9 cellular contexts compared by ENCODE assay signal in the genomic region with DNA sequence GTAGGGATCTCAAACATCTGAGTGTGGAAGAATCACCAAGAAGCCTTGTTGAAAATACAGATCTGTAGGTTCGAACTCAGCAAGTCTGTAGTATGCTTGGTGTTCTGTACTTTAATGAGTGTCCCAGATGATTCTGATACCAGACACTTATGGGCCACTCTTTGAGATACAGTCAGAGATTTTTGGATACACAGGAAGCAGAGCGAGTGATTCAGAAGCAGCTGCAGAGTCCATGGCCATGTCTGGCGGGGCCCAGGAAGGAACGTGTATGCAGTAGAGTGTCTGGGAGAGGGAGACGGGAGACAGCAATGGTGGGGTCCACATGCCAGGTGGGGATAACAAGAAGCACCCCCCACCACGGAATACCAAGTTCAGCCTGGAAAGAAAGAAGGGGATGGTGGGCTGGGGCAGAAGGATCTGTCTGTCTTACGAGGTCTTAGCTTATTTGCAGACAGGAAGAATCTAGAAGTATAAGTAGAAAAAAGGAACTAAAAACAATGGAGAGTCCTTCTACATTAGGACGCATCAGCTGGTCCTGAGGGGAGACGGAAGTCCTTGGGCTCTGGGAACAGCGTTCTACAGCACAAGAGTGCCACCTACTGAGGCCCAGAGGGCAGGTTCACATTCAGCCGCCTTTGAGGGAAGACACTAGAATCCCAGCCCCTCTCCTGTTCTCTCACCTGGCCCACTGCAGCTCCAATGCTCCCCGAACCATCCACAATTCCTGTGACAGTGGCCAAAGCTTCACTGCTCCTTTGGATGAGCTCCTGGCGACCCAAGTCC. TPM values are rescaled to one million over a fixed set of nuclear protein-coding genes. Genes with fewer than 3 reads are reported as not detected.
A peak's percentile ranks its signal among the peaks of the same experiment; 100 is the strongest.
DNase-seq lines count a peak whose midpoint lies in the region; ATAC-seq and TF ChIP-seq lines count a peak whose summit lies in the region.
"Had no signal": no experiment of that assay in that cellular context is flagged by ENCODE, and none has a peak within 500 bp of the region (broad histone marks: within the 10 kb centered on the region; RNA-seq: fewer than 3 reads in every experiment).

No MANE protein-coding gene starts in this region.

- H3K4me3 ChIP-seq in Caco-2 (ENCODE audit: low read depth, low read length): no peak overlapping the region
- no peak overlapping the region for H3K4me3 ChIP-seq in gastrocnemius medialis

- H3K36me3 ChIP-seq in Caco-2 (ENCODE audit: control insufficient read depth, insufficient read depth, low read length): no peaks in the 10 kb centered on the region
- peaks cover 0 to 40% of the 10 kb centered on the region in 2 donors for H3K36me3 ChIP-seq in gastrocnemius medialis

- POLR2A ChIA-PET in Caco-2 (lab: Charles Lee): no interaction called here

- peak in 1 of 2 donors; percentile 41 for ATAC-seq in gastrocnemius medialis
- ATAC-seq in HG03354 (IDR thresholded peaks at IDR 0.05; ENCODE audit: poor library complexity, severe bottlenecking, unreplicated experiment): no peak

- intact Hi-C loops in Caco-2 (cut with micrococcal nuclease; ENCODE audit: unreplicated experiment) (loop anchor here (1.0 kb wide), 1 partner anchor 168 kb away; no protein-coding TSS in a partner anchor), gastrocnemius medialis (cut with DNase I; ENCODE audit: low total_unique reads) (no loop called here)

- TF ChIP-seq CTCF in Caco-2 (IDR thresholded peaks at IDR 0.05; ENCODE audit: insufficient read depth in 1 of 2, low read depth in 1 of 2, low read length in 1 of 2, severe bottlenecking in 1 of 2, unreplicated experiment in 1 of 2): peak; percentile 14 to 57
- TF ChIP-seq CTCF in glutamatergic neuron (IDR thresholded peaks at IDR 0.05; ENCODE audit: partially characterized antibody, unreplicated experiment): no peak
- peak in 2 of 5 experiments; percentile 17 to 32 for TF ChIP-seq CTCF in gastrocnemius medialis (IDR thresholded peaks at IDR 0.05 in 4 of 5, conservative IDR thresholded peaks at IDR 0.05 in 1 of 5)

- peaks cover 39% of the 10 kb centered on the region for H3K36me3 Mint-ChIP-seq in Caco-2 (ENCODE audit: insufficient read depth, unreplicated experiment)
- H3K36me3 Mint-ChIP-seq in glutamatergic neuron (ENCODE audit: unreplicated experiment): no peaks in the 10 kb centered on the region

- CTCF ChIA-PET in Caco-2 (lab: Charles Lee): no interaction called here

- H3K9me3 Mint-ChIP-seq in Caco-2 (ENCODE audit: unreplicated experiment): no peaks in the 10 kb centered on the region
- H3K9me3 Mint-ChIP-seq in glutamatergic neuron (ENCODE audit: unreplicated experiment): no peaks in the 10 kb centered on the region
- H3K9me3 Mint-ChIP-seq: IgD-negative memory B cell had no signal

- in situ Hi-C loops in gastrocnemius medialis (cut with MboI; ENCODE audit: low sequenced_read_pairs in 4 of 4): no loop called here

- H3K4me3 Mint-ChIP-seq in Caco-2 (ENCODE audit: unreplicated experiment) (no peak overlapping the region), glutamatergic neuron (ENCODE audit: unreplicated experiment) (no peak overlapping the region)

- DNase-seq in Caco-2 (peak; percentile 35 to 40), HuH-7 (ENCODE audit: low spot score) (peak; percentile 68), SW480 (ENCODE audit: low spot score) (peak; percentile 69), glutamatergic neuron (peak; percentile 47), gastrocnemius medialis (peak; percentile 14 to 18), HPDE6-E6E7 (ENCODE audit: extremely low spot score) (no peak)
- no peak for DNase-seq in activated CD4-positive, alpha-beta T cell treated with anti-CD3 and anti-CD28 coated beads for 1 hour

- no peaks in the 10 kb centered on the region for H3K27me3 Mint-ChIP-seq in Caco-2 (ENCODE audit: insufficient read depth, unreplicated experiment)
- H3K27me3 Mint-ChIP-seq in glutamatergic neuron (ENCODE audit: unreplicated experiment): no peaks in the 10 kb centered on the region
- H3K27me3 Mint-ChIP-seq: IgD-negative memory B cell had no signal

- H3K27ac Mint-ChIP-seq in Caco-2 (ENCODE audit: unreplicated experiment) (no peak overlapping the region), glutamatergic neuron (ENCODE audit: unreplicated experiment) (no peak overlapping the region)
- H3K27ac Mint-ChIP-seq: IgD-negative memory B cell had no signal

- no TSS peak for BruUV-seq in Caco-2 (replicated peaks; lab: Mats Ljungman, UMichigan)

- H3K9me3 ChIP-seq in Caco-2 (no peaks in the 10 kb centered on the region), gastrocnemius medialis (no peaks in the 10 kb centered on the region)

- no peaks in the 10 kb centered on the region for H3K4me1 Mint-ChIP-seq in Caco-2 (ENCODE audit: low read depth, unreplicated experiment)
- H3K4me1 Mint-ChIP-seq in glutamatergic neuron (ENCODE audit: low read depth, unreplicated experiment): no peaks in the 10 kb centered on the region

- no peaks in the 10 kb centered on the region for H3K4me1 ChIP-seq in Caco-2
- H3K4me1 ChIP-seq in gastrocnemius medialis: no peaks in the 10 kb centered on the region

- H3K27me3 ChIP-seq in Caco-2 (replicated peaks; ENCODE audit: control insufficient read depth, insufficient read depth, low read length) (no peaks in the 10 kb centered on the region; the same call in 1 of the 2 replicates), gastrocnemius medialis (no peaks in the 10 kb centered on the region)

- no peak overlapping the region for H3K27ac ChIP-seq in gastrocnemius medialis

- TF ChIP-seq POLR2A in gastrocnemius medialis (IDR thresholded peaks at IDR 0.05): no peak

RNA-seq across cellular contexts. Expression of gene SLC37A3, which starts 55.4 kb away (rescaled TPM):
- total RNA-seq in Caco-2 (2022) (40.6 and 46.4 TPM in 2 replicates), glutamatergic neuron (ENCODE audit: unreplicated experiment) (84.5 TPM), gastrocnemius medialis (10 to 100 TPM; 13.4 to 36.8 (median 18.0) TPM)

Comparison
In these comparisons a context has a peak if more than half of its experiments do, and no peak if none do; other contexts are left out.
1. DNase-seq: peak in Caco-2 (2 of 2), HuH-7 (single experiment), SW480 (single experiment), glutamatergic neuron (single experiment) and gastrocnemius medialis (2 of 2); none in activated CD4-positive, alpha-beta T cell treated with anti-CD3 and anti-CD28 coated beads for 1 hour (single experiment) and HPDE6-E6E7 (single experiment).